29 cellular contexts compared by ENCODE assay signal in the genomic region with DNA sequence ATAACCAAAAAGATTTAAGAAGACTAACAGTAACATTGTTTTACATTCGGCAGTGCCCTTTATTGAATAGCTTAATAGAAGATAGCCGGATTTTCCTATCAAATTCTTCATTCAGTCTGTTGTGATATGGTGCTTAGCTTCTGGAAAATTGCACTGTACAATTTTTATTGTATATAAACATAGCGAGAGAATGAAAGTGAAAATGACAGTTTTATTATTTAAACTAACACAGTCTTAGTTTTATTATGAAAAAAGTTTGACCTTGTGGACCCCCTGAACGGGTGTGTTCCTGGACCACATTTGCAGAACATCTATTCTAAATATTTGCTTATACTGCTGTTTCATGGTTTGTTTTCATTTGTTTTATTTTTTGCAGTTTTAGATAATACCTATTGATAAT. TPM values are rescaled to one million over a fixed set of nuclear protein-coding genes. Genes with fewer than 3 reads are reported as not detected.
DNase-seq lines count a peak whose midpoint lies in the region; ATAC-seq and TF ChIP-seq lines count a peak whose summit lies in the region.
"Had no signal": no experiment of that assay in that cellular context is flagged by ENCODE, and none has a peak within 500 bp of the region (broad histone marks: within the 10 kb centered on the region; RNA-seq: fewer than 3 reads in every experiment).

No MANE protein-coding gene starts in this region.

- peaks cover 80% of the 10 kb centered on the region for H3K4me1 ChIP-seq in CD8-positive, alpha-beta T cell (ENCODE audit: insufficient read depth, low read length)
- peaks cover 0 to 74% (median 58%) of the 10 kb centered on the region in 4 donors for H3K4me1 ChIP-seq in sigmoid colon
- peaks cover 25% of the 10 kb centered on the region for H3K4me1 ChIP-seq in GM23248 (ENCODE audit: insufficient read depth)
- no peaks in the 10 kb centered on the region for H3K4me1 ChIP-seq in endodermal cell (ENCODE audit: control insufficient read depth, insufficient read depth, low read length)

- no peak for DNase-seq in CD8-positive, alpha-beta T cell
- DNase-seq in T-helper 17 cell, result no peak
- no peak for DNase-seq in immature natural killer cell
- DNase-seq in sigmoid colon, result no peak
- no peak for DNase-seq in SW480 (ENCODE audit: low spot score)
- no peak for DNase-seq in GM23248
- DNase-seq in endodermal cell, result no peak
- DNase-seq: activated CD4-positive, alpha-beta memory T cell treated with anti-CD3 and anti-CD28 coated beads, Interleukin-2, amount 10 ng/mL, durations not matched to agents 7 days and 5 days; activated effector memory CD4-positive, alpha-beta T cell treated with Interleukin-2 at 50 U/mL for 16 hours; C1 segment of cervical spinal cord; caudate nucleus; DND-41; esophagus squamous epithelium; foreskin keratinocyte; GF-D8; head of caudate nucleus; Kasumi-1; kidney; naive B cell; NCI-H1436; NCI-H2081 treated with DMSO at 0.1 percent for 48 hours; NCI-H226; NCI-H69; PC-3; SK-N-SH; stimulated activated naive CD4-positive, alpha-beta T cell treated with Interleukin-2 at 50 U/mL for 16 hours; T-helper 2 cell had no signal

- POLR2A ChIA-PET in CD8-positive, alpha-beta T cell (lab: Charles Lee), result interaction anchor here (1.3 to 2.5 kb wide), 3 partner anchors 9 to 86 kb away, joined by 3 to 11 read pairs (median 5); a partner anchor contains a TSS

- no peak for TF ChIP-seq CTCF in CD8-positive, alpha-beta T cell (IDR thresholded peaks at IDR 0.05)
- no peak for TF ChIP-seq CTCF in sigmoid colon (IDR thresholded peaks at IDR 0.05)
- no peak for TF ChIP-seq CTCF in endodermal cell (conservative IDR thresholded peaks at IDR 0.05)

- CTCF ChIA-PET in CD8-positive, alpha-beta T cell (lab: Charles Lee), result interaction anchor here (0.8 to 1.4 kb wide), 3 partner anchors 8 to 146 kb away, joined by 3 to 6 read pairs (median 5); no protein-coding TSS in a partner anchor

- H3K9me3 ChIP-seq in CD8-positive, alpha-beta T cell (ENCODE audit: low read length), result no peaks in the 10 kb centered on the region
- H3K9me3 ChIP-seq in T-helper 17 cell (ENCODE audit: control insufficient read depth, low read length, poor library complexity, severe bottlenecking) (no peaks in the 10 kb centered on the region), sigmoid colon (no peaks in the 10 kb centered on the region), GM23248 (ENCODE audit: low read depth) (no peaks in the 10 kb centered on the region), endodermal cell (ENCODE audit: control insufficient read depth, low read length) (no peaks in the 10 kb centered on the region)
- H3K9me3 ChIP-seq: esophagus squamous epithelium, SK-N-SH had no signal

- H3K9ac ChIP-seq in GM23248 (no peak overlapping the region), endodermal cell (ENCODE audit: extremely low read depth, low read length, poor library complexity, severe bottlenecking) (no peak overlapping the region)
- H3K9ac ChIP-seq: SK-N-SH had no signal

- H3K9me2 ChIP-seq in GM23248 (ENCODE audit: insufficient read depth), result no peaks in the 10 kb centered on the region
- H3K9me2 ChIP-seq: SK-N-SH had no signal

- H3K27ac Mint-ChIP-seq in CD8-positive, alpha-beta T cell, result peak overlapping the region; percentile 52
- H3K27ac Mint-ChIP-seq in T-helper 17 cell (peak overlapping the region; percentile 82), immature natural killer cell (peak overlapping the region; percentile 65 to 79 (median 72)), endodermal cell (no peak overlapping the region)
- H3K27ac Mint-ChIP-seq: activated CD4-positive, alpha-beta memory T cell treated with anti-CD3 and anti-CD28 coated beads, Interleukin-2, amount 10 ng/mL, durations not matched to agents 7 days and 5 days; mesothelial cell of epicardium had no signal

- intact Hi-C loops in CD8-positive, alpha-beta T cell (cut with DNase I, micrococcal nuclease), result loop anchor here in 1 of 2 experiments (2.0 kb wide), 1 partner anchor 15 kb away; no protein-coding TSS in a partner anchor
- intact Hi-C loops in sigmoid colon (cut with DNase I), result no loop called here

- H3K36me3 ChIP-seq in CD8-positive, alpha-beta T cell (ENCODE audit: insufficient read depth, low read length), result no peaks in the 10 kb centered on the region
- no peaks in the 10 kb centered on the region for H3K36me3 ChIP-seq in sigmoid colon
- H3K36me3 ChIP-seq in GM23248 (ENCODE audit: low read depth), result no peaks in the 10 kb centered on the region
- peaks cover 12% of the 10 kb centered on the region for H3K36me3 ChIP-seq in endodermal cell (ENCODE audit: control insufficient read depth, insufficient read depth, low read length)

- no peak overlapping the region for H2AFZ ChIP-seq in GM23248

- no peak overlapping the region for H3K4me3 ChIP-seq in CD8-positive, alpha-beta T cell (ENCODE audit: low read depth, low read length)
- H3K4me3 ChIP-seq in sigmoid colon (no peak overlapping the region), GM23248 (no peak overlapping the region), endodermal cell (ENCODE audit: low read length) (no peak overlapping the region)

- H3K27me3 Mint-ChIP-seq in CD8-positive, alpha-beta T cell (ENCODE audit: low read depth), result no peaks in the 10 kb centered on the region
- no peaks in the 10 kb centered on the region for H3K27me3 Mint-ChIP-seq in T-helper 17 cell
- peaks cover 0 to 4% (median 0%) of the 10 kb centered on the region in 3 donors for H3K27me3 Mint-ChIP-seq in immature natural killer cell (ENCODE audit: low read depth in 3 of 3)
- H3K27me3 Mint-ChIP-seq in endodermal cell (ENCODE audit: insufficient read depth), result no peaks in the 10 kb centered on the region
- H3K27me3 Mint-ChIP-seq: activated CD4-positive, alpha-beta memory T cell treated with anti-CD3 and anti-CD28 coated beads, Interleukin-2, amount 10 ng/mL, durations not matched to agents 7 days and 5 days; naive B cell had no signal

- H3K4me3 Mint-ChIP-seq in CD8-positive, alpha-beta T cell, result no peak overlapping the region
- H3K4me3 Mint-ChIP-seq in T-helper 17 cell (peak overlapping the region; percentile 63), immature natural killer cell (peak overlapping the region in 4 of 5 donors; percentile 29 to 67 (median 52)), endodermal cell (no peak overlapping the region)
- H3K4me3 Mint-ChIP-seq: activated CD4-positive, alpha-beta memory T cell treated with anti-CD3 and anti-CD28 coated beads, Interleukin-2, amount 10 ng/mL, durations not matched to agents 7 days and 5 days; mesothelial cell of epicardium had no signal

- in situ Hi-C loops in GM23248 (cut with MboI), result no loop called here

- no peak for ATAC-seq in CD8-positive, alpha-beta T cell
- no peak for ATAC-seq in T-helper 17 cell
- ATAC-seq: foreskin keratinocyte, HCT116, PC-3 had no signal

- WGBS in sigmoid colon, 2 donors, result 9 to 49% methylated on average over 4 of the region's 4 CpGs
- 84 to 85% methylated on average over 4 of the region's 4 CpGs for WGBS in GM23248 (ENCODE audit: low coverage in 1 of 2, low lambda C conversion rate in 2 of 2, missing lambda C conversion rate in 2 of 2), 2 experiments
- WGBS in endodermal cell (ENCODE audit: insufficient coverage in 1 of 2, insufficient read length in 1 of 2), 2 experiments, result 95% methylated on average over 4 of the region's 4 CpGs; no CpG with 5 or more reads in 1 of the 2 experiments

- no peaks in the 10 kb centered on the region for H3K9me3 Mint-ChIP-seq in CD8-positive, alpha-beta T cell
- H3K9me3 Mint-ChIP-seq in immature natural killer cell, result no peaks in the 10 kb centered on the region
- H3K9me3 Mint-ChIP-seq in endodermal cell, result no peaks in the 10 kb centered on the region
- H3K9me3 Mint-ChIP-seq: activated CD4-positive, alpha-beta memory T cell treated with anti-CD3 and anti-CD28 coated beads, Interleukin-2, amount 10 ng/mL, durations not matched to agents 7 days and 5 days; mesothelial cell of epicardium had no signal

- peaks cover 15% of the 10 kb centered on the region; the same call in 1 of the 2 replicates for H4K20me1 ChIP-seq in GM23248 (ENCODE audit: insufficient read depth)

- H3K79me2 ChIP-seq in GM23248 (ENCODE audit: insufficient read depth), result peaks cover 99% of the 10 kb centered on the region

- H3K27me3 ChIP-seq in CD8-positive, alpha-beta T cell (ENCODE audit: insufficient read depth, low read length), result no peaks in the 10 kb centered on the region
- H3K27me3 ChIP-seq in sigmoid colon (no peaks in the 10 kb centered on the region), GM23248 (replicated peaks; ENCODE audit: insufficient read depth) (no peaks in the 10 kb centered on the region), endodermal cell (ENCODE audit: control insufficient read depth, insufficient read depth, low read length, poor library complexity, severe bottlenecking) (no peaks in the 10 kb centered on the region)
- H3K27me3 ChIP-seq: esophagus squamous epithelium, foreskin keratinocyte had no signal

- peaks cover 2% of the 10 kb centered on the region; the same call in 1 of the 2 replicates for H3F3A ChIP-seq in GM23248 (ENCODE audit: insufficient read depth)

- H3K36me3 Mint-ChIP-seq in CD8-positive, alpha-beta T cell, result peaks cover 72% of the 10 kb centered on the region
- H3K36me3 Mint-ChIP-seq in T-helper 17 cell (ENCODE audit: low read depth) (peaks cover 4% of the 10 kb centered on the region), immature natural killer cell (peaks cover 0 to 6% (median 4%) of the 10 kb centered on the region in 3 donors), endodermal cell (ENCODE audit: low read depth) (peaks cover 3% of the 10 kb centered on the region)

- no peak for TF ChIP-seq EP300 in sigmoid colon (IDR thresholded peaks at IDR 0.05)

- no peak overlapping the region for H3K27ac ChIP-seq in CD8-positive, alpha-beta T cell (ENCODE audit: low read depth, low read length)
- H3K27ac ChIP-seq in sigmoid colon (peak overlapping the region in 3 of 4 donors; percentile 24 to 39 (median 28)), GM23248 (no peak overlapping the region), endodermal cell (ENCODE audit: low read depth, low read length) (no peak overlapping the region)
- H3K27ac ChIP-seq: foreskin keratinocyte had no signal

- peaks cover 85% of the 10 kb centered on the region for H3K4me1 Mint-ChIP-seq in CD8-positive, alpha-beta T cell (ENCODE audit: low read depth)
- H3K4me1 Mint-ChIP-seq in T-helper 17 cell, result peaks cover 48% of the 10 kb centered on the region
- peaks cover 72 to 92% of the 10 kb centered on the region in 2 donors for H3K4me1 Mint-ChIP-seq in immature natural killer cell
- peaks cover 6% of the 10 kb centered on the region for H3K4me1 Mint-ChIP-seq in endodermal cell

- H3K4me2 ChIP-seq in GM23248 (ENCODE audit: unreplicated experiment), result no peak overlapping the region
- H3K4me2 ChIP-seq: SK-N-SH had no signal

- TF ChIP-seq POLR2A in sigmoid colon (IDR thresholded peaks at IDR 0.05), result no peak

RNA-seq across cellular contexts. Expression of a gene that starts 8.6 kb away (rescaled TPM):
- 100 to 1,000 TPM; 280 to 308 TPM for total RNA-seq in CD8-positive, alpha-beta T cell
- total RNA-seq in T-helper 17 cell, result 100 to 1,000 TPM; 396 to 450 TPM
- 1,000 to 10,000 TPM in 1 of 3 donors, 100 to 1,000 TPM in 2; 850 to 1,055 (median 878) TPM for polyA plus RNA-seq in immature natural killer cell
- total RNA-seq in sigmoid colon, result 100 to 1,000 TPM; 266 to 478 (median 371) TPM
- polyA plus RNA-seq in sigmoid colon, result 100 to 1,000 TPM; 147 to 285 (median 154) TPM
- total RNA-seq in GM23248 (2014; rRNA removed; shearing (Covaris generic)), result 263 and 295 TPM in 2 replicates
- polyA plus RNA-seq in GM23248 (2016; fragmentation: Nextera tagmentation; extraction: Ambion mirVana), result 689 and 690 TPM in 2 replicates
- total RNA-seq in endodermal cell, result 100 to 1,000 TPM; 158 to 170 TPM
- 228 TPM for polyA plus RNA-seq in endodermal cell (2013, experiment 1 of 2)
- polyA plus RNA-seq in endodermal cell (2013, experiment 2 of 2), result 214 TPM

Comparison
In these comparisons a context has a peak if more than half of its experiments do, and no peak if none do; other contexts are left out.
1. H3K27ac ChIP-seq: peak in sigmoid colon (3 of 4); none in CD8-positive, alpha-beta T cell (single experiment), GM23248 (single experiment) and endodermal cell (single experiment).
2. H3K4me3 Mint-ChIP-seq: peak in T-helper 17 cell (single experiment) and immature natural killer cell (4 of 5); none in CD8-positive, alpha-beta T cell (single experiment) and endodermal cell (single experiment).